ENCODE assay signal across 1 cellular context in genomic region chr7:24718431-24718831, GRCh38.
TF ChIP-seq lines count a peak whose summit lies in the region.

No MANE protein-coding gene starts in this region.

TF ChIP-seq in GM23338, 12 proteins besides CTCF, POLR2A, EP300 and RAD21 (continued from another document):
- TF ChIP-seq, protein P1, sequence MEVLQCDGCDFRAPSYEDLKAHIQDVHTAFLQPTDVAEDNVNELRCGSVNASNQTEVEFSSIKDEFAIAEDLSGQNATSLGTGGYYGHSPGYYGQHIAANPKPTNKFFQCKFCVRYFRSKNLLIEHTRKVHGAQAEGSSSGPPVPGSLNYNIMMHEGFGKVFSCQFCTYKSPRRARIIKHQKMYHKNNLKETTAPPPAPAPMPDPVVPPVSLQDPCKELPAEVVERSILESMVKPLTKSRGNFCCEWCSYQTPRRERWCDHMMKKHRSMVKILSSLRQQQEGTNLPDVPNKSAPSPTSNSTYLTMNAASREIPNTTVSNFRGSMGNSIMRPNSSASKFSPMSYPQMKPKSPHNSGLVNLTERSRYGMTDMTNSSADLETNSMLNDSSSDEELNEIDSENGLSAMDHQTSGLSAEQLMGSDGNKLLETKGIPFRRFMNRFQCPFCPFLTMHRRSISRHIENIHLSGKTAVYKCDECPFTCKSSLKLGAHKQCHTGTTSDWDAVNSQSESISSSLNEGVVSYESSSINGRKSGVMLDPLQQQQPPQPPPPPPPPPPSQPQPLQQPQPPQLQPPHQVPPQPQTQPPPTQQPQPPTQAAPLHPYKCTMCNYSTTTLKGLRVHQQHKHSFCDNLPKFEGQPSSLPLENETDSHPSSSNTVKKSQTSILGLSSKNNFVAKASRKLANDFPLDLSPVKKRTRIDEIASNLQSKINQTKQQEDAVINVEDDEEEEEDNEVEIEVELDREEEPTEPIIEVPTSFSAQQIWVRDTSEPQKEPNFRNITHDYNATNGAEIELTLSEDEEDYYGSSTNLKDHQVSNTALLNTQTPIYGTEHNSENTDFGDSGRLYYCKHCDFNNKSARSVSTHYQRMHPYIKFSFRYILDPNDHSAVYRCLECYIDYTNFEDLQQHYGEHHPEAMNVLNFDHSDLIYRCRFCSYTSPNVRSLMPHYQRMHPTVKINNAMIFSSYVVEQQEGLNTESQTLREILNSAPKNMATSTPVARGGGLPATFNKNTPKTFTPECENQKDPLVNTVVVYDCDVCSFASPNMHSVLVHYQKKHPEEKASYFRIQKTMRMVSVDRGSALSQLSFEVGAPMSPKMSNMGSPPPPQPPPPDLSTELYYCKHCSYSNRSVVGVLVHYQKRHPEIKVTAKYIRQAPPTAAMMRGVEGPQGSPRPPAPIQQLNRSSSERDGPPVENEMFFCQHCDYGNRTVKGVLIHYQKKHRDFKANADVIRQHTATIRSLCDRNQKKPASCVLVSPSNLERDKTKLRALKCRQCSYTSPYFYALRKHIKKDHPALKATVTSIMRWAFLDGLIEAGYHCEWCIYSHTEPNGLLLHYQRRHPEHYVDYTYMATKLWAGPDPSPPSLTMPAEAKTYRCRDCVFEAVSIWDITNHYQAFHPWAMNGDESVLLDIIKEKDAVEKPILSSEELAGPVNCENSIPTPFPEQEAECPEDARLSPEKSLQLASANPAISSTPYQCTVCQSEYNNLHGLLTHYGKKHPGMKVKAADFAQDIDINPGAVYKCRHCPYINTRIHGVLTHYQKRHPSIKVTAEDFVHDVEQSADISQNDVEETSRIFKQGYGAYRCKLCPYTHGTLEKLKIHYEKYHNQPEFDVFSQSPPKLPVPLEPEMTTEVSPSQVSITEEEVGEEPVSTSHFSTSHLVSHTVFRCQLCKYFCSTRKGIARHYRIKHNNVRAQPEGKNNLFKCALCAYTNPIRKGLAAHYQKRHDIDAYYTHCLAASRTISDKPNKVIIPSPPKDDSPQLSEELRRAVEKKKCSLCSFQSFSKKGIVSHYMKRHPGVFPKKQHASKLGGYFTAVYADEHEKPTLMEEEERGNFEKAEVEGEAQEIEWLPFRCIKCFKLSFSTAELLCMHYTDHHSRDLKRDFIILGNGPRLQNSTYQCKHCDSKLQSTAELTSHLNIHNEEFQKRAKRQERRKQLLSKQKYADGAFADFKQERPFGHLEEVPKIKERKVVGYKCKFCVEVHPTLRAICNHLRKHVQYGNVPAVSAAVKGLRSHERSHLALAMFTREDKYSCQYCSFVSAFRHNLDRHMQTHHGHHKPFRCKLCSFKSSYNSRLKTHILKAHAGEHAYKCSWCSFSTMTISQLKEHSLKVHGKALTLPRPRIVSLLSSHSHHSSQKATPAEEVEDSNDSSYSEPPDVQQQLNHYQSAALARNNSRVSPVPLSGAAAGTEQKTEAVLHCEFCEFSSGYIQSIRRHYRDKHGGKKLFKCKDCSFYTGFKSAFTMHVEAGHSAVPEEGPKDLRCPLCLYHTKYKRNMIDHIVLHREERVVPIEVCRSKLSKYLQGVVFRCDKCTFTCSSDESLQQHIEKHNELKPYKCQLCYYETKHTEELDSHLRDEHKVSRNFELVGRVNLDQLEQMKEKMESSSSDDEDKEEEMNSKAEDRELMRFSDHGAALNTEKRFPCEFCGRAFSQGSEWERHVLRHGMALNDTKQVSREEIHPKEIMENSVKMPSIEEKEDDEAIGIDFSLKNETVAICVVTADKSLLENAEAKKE (CRISPR knock-in tag; IDR thresholded peaks at IDR 0.05), result no peak
- TF ChIP-seq EZH2 (IDR thresholded peaks at IDR 0.05; ENCODE audit: low read depth, unreplicated experiment), result no peak
- TF ChIP-seq STAT1 (IDR thresholded peaks at IDR 0.05; ENCODE audit: unreplicated experiment), result no peak
- no peak for TF ChIP-seq EZH2phosphoT487 (IDR thresholded peaks at IDR 0.05; ENCODE audit: unreplicated experiment)
- no peak for TF ChIP-seq ZNF331 (CRISPR knock-in tag; IDR thresholded peaks at IDR 0.05; ENCODE audit: low read depth)
- no peak for TF ChIP-seq ZNF114 (CRISPR knock-in tag; IDR thresholded peaks at IDR 0.05)
